In the genomic region with DNA sequence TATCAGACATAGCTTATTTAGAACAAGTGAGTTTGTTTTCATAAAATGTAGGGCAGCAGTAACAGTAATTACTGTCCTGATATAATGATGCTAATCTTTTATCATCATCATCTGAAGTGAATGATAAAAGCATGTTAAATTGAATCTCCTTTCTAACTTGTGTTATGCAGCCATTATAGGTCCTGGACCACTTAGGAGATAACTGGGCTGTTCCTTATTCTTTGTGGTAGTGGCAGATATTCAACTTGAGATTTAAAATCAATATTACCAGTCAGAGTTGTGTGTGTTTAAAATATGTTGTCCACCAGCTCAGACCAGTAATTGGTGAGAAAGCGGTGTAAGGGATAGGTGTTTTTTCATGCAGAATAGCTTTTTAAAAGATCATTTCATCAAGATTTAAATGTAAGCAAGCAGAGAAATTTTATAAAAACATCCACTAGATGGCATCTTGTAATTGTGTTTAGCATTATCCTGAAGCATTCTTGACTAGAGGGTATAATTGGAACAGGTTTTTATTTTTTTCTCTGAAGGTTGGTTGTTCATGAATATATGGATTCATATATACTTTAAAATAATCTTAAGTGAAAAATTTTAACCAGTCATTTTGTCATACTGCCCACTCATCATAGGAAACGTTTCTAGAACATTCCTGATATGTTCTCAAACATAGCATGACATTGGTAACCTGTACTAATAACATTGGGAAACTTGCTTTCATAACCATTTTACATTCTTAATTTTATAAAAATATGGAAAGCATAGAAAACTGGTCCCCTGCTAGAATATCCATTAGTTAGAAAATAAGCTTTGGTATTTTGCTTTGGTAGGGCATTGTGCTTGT, we compare ENCODE assay signal across 8 cellular contexts.
DNase-seq lines count a peak whose midpoint lies in the region; ATAC-seq and TF ChIP-seq lines count a peak whose summit lies in the region.

No MANE protein-coding gene starts in this region.

- H3K36me3 ChIP-seq in gastroesophageal sphincter (no peaks in the 10 kb centered on the region), testis (ENCODE audit: low read depth, missing control alignments) (no peaks in the 10 kb centered on the region)

- H3K27ac ChIP-seq in gastroesophageal sphincter (no peak overlapping the region), testis (no peak overlapping the region)

- intact Hi-C loops in testis (cut with DNase I; ENCODE audit: low total_unique reads) = no loop called here

- no peak for TF ChIP-seq EP300 in gastroesophageal sphincter (IDR thresholded peaks at IDR 0.05)

- DNase-seq in EH (ENCODE audit: low read depth) = peak; percentile 30
- DNase-seq in LoVo (ENCODE audit: low spot score) = peak; percentile 51
- DNase-seq in testis = no peak
- no peak for DNase-seq in activated CD4-positive, alpha-beta T cell treated with anti-CD3 and anti-CD28 coated beads, Interleukin-2, amount 50 U/mL, for 1 hour
- DNase-seq in stimulated activated CD4-positive, alpha-beta T cell treated with anti-CD3 and anti-CD28 coated beads, Interleukin-4, amount 100 ng/mL, for 24 hours = no peak

- TF ChIP-seq POLR2A in gastroesophageal sphincter (IDR thresholded peaks at IDR 0.05) = no peak
- TF ChIP-seq POLR2A in testis (IDR thresholded peaks at IDR 0.05) = no peak
- TF ChIP-seq POLR2A in GM18505 (IDR thresholded peaks at IDR 0.05; ENCODE audit: borderline replicate concordance, extremely low read depth, insufficient read depth, insufficient read length) = no peak

- TF ChIP-seq CTCF in gastroesophageal sphincter (IDR thresholded peaks at IDR 0.05) (peak; percentile 49 to 66 (median 63)), testis (IDR thresholded peaks at IDR 0.05) (peak; percentile 37 to 60 (median 43))

- 52 to 64% methylated on average over 2 of the region's 2 CpGs for WGBS in gastroesophageal sphincter (ENCODE audit: low coverage in 1 of 2), 2 donors
- 55 to 61% methylated on average over 2 of the region's 2 CpGs for WGBS in testis, 2 donors

- ATAC-seq in SK-N-SH treated with all-trans-retinoic acid at 6 μM for 48 hours = peak; percentile 77
- ATAC-seq in gastroesophageal sphincter = no peak
- no peak for ATAC-seq in GM18505 (IDR thresholded peaks at IDR 0.05; ENCODE audit: unreplicated experiment)

- H3K4me3 ChIP-seq in gastroesophageal sphincter (no peak overlapping the region), testis (no peak overlapping the region)

- H3K27me3 ChIP-seq in gastroesophageal sphincter (no peaks in the 10 kb centered on the region), testis (no peaks in the 10 kb centered on the region)

- H3K4me1 ChIP-seq in gastroesophageal sphincter = peaks cover 0 to 75% (median 8%) of the 10 kb centered on the region in 3 donors
- H3K4me1 ChIP-seq in testis = peaks cover 10% of the 10 kb centered on the region

- H3K9me3 ChIP-seq in gastroesophageal sphincter = no peaks in the 10 kb centered on the region
- no peaks in the 10 kb centered on the region for H3K9me3 ChIP-seq in testis

TF ChIP-seq in SK-N-SH treated with all-trans-retinoic acid at 6 μM for 48 hours, 23 proteins besides CTCF, POLR2A, EP300 and RAD21:
- TF ChIP-seq, protein P1, sequence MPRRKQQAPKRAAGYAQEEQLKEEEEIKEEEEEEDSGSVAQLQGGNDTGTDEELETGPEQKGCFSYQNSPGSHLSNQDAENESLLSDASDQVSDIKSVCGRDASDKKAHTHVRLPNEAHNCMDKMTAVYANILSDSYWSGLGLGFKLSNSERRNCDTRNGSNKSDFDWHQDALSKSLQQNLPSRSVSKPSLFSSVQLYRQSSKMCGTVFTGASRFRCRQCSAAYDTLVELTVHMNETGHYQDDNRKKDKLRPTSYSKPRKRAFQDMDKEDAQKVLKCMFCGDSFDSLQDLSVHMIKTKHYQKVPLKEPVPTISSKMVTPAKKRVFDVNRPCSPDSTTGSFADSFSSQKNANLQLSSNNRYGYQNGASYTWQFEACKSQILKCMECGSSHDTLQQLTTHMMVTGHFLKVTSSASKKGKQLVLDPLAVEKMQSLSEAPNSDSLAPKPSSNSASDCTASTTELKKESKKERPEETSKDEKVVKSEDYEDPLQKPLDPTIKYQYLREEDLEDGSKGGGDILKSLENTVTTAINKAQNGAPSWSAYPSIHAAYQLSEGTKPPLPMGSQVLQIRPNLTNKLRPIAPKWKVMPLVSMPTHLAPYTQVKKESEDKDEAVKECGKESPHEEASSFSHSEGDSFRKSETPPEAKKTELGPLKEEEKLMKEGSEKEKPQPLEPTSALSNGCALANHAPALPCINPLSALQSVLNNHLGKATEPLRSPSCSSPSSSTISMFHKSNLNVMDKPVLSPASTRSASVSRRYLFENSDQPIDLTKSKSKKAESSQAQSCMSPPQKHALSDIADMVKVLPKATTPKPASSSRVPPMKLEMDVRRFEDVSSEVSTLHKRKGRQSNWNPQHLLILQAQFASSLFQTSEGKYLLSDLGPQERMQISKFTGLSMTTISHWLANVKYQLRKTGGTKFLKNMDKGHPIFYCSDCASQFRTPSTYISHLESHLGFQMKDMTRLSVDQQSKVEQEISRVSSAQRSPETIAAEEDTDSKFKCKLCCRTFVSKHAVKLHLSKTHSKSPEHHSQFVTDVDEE (CRISPR knock-in tag; IDR thresholded peaks at IDR 0.05) = no peak
- TF ChIP-seq, protein P2, sequence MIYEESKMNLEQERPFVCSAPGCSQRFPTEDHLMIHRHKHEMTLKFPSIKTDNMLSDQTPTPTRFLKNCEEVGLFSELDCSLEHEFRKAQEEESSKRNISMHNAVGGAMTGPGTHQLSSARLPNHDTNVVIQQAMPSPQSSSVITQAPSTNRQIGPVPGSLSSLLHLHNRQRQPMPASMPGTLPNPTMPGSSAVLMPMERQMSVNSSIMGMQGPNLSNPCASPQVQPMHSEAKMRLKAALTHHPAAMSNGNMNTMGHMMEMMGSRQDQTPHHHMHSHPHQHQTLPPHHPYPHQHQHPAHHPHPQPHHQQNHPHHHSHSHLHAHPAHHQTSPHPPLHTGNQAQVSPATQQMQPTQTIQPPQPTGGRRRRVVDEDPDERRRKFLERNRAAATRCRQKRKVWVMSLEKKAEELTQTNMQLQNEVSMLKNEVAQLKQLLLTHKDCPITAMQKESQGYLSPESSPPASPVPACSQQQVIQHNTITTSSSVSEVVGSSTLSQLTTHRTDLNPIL (CRISPR knock-in tag; IDR thresholded peaks at IDR 0.05; ENCODE audit: low read depth) = no peak
- TF ChIP-seq ZNF8 (CRISPR knock-in tag; IDR thresholded peaks at IDR 0.05) = no peak
- no peak for TF ChIP-seq ZNF70 (CRISPR knock-in tag; IDR thresholded peaks at IDR 0.05)
- TF ChIP-seq ZFP30 (CRISPR knock-in tag; IDR thresholded peaks at IDR 0.05) = no peak
- TF ChIP-seq OSR1 (CRISPR knock-in tag; IDR thresholded peaks at IDR 0.05) = no peak
- TF ChIP-seq TCF4 (CRISPR knock-in tag; IDR thresholded peaks at IDR 0.05; ENCODE audit: borderline replicate concordance) = no peak
- TF ChIP-seq, protein P3, sequence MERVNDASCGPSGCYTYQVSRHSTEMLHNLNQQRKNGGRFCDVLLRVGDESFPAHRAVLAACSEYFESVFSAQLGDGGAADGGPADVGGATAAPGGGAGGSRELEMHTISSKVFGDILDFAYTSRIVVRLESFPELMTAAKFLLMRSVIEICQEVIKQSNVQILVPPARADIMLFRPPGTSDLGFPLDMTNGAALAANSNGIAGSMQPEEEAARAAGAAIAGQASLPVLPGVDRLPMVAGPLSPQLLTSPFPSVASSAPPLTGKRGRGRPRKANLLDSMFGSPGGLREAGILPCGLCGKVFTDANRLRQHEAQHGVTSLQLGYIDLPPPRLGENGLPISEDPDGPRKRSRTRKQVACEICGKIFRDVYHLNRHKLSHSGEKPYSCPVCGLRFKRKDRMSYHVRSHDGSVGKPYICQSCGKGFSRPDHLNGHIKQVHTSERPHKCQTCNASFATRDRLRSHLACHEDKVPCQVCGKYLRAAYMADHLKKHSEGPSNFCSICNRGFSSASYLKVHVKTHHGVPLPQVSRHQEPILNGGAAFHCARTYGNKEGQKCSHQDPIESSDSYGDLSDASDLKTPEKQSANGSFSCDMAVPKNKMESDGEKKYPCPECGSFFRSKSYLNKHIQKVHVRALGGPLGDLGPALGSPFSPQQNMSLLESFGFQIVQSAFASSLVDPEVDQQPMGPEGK (CRISPR knock-in tag; IDR thresholded peaks at IDR 0.05; ENCODE audit: borderline replicate concordance) = no peak
- TF ChIP-seq ARNTL (CRISPR knock-in tag; IDR thresholded peaks at IDR 0.05; ENCODE audit: borderline replicate concordance, low read depth) = no peak
- no peak for TF ChIP-seq ZFP3 (CRISPR knock-in tag; IDR thresholded peaks at IDR 0.05)
- TF ChIP-seq, protein P4, sequence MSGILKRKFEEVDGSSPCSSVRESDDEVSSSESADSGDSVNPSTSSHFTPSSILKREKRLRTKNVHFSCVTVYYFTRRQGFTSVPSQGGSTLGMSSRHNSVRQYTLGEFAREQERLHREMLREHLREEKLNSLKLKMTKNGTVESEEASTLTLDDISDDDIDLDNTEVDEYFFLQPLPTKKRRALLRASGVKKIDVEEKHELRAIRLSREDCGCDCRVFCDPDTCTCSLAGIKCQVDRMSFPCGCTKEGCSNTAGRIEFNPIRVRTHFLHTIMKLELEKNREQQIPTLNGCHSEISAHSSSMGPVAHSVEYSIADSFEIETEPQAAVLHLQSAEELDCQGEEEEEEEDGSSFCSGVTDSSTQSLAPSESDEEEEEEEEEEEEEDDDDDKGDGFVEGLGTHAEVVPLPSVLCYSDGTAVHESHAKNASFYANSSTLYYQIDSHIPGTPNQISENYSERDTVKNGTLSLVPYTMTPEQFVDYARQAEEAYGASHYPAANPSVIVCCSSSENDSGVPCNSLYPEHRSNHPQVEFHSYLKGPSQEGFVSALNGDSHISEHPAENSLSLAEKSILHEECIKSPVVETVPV (CRISPR knock-in tag; IDR thresholded peaks at IDR 0.05) = no peak
- TF ChIP-seq BACH2 (CRISPR knock-in tag; IDR thresholded peaks at IDR 0.05; ENCODE audit: borderline replicate concordance) = no peak
- TF ChIP-seq, protein P5, sequence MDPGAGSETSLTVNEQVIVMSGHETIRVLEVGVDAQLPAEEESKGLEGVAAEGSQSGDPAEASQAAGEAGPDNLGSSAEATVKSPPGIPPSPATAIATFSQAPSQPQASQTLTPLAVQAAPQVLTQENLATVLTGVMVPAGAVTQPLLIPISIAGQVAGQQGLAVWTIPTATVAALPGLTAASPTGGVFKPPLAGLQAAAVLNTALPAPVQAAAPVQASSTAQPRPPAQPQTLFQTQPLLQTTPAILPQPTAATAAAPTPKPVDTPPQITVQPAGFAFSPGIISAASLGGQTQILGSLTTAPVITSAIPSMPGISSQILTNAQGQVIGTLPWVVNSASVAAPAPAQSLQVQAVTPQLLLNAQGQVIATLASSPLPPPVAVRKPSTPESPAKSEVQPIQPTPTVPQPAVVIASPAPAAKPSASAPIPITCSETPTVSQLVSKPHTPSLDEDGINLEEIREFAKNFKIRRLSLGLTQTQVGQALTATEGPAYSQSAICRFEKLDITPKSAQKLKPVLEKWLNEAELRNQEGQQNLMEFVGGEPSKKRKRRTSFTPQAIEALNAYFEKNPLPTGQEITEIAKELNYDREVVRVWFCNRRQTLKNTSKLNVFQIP (CRISPR knock-in tag; IDR thresholded peaks at IDR 0.05; ENCODE audit: borderline replicate concordance, low read depth) = no peak
- TF ChIP-seq PPARA (CRISPR knock-in tag; IDR thresholded peaks at IDR 0.05; ENCODE audit: borderline replicate concordance) = no peak
- no peak for TF ChIP-seq TOX (CRISPR knock-in tag; IDR thresholded peaks at IDR 0.05; ENCODE audit: borderline replicate concordance)

Comparison
In these comparisons a context has a peak if more than half of its experiments do, and no peak if none do; other contexts are left out.
1. DNase-seq: peak in EH (single experiment) and LoVo (single experiment); none in testis (single experiment), activated CD4-positive, alpha-beta T cell treated with anti-CD3 and anti-CD28 coated beads, Interleukin-2, amount 50 U/mL, for 1 hour (single experiment) and stimulated activated CD4-positive, alpha-beta T cell treated with anti-CD3 and anti-CD28 coated beads, Interleukin-4, amount 100 ng/mL, for 24 hours (single experiment).